8 cellular contexts compared by ENCODE assay signal in the genomic region with DNA sequence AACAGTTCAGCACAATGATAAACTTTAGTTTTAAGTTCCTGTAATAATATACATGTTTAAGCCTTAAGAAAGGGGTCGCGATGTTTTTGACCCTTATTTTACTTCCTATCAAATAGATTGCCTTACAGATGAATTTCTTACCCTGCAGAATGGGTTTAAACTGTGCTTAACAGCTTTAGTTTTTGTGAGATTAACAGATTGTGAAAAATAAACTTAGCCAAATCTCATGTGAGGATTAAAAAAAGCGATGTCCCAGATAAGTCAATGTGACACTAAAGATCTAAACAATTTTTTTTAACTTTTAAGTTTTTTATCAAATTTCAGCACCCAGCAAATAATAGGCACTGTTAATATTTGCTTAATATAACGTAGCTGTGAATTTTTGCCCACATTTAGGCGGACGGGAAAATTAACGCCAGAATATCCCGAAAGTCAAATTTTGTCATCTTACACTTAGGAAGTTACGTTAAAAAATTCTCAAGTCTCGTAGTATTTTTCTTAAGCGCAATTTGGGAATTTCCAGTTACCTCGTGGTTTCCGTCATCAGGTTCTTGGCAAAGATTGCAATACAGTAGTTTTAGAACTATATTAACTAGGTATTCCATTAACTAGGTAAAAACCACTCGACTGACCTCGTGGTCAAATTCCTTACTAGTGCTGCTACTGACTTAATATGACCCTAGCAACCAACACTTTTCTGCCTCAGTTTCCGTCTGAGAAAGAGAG. TPM values are rescaled to one million over a fixed set of nuclear protein-coding genes. Genes with fewer than 3 reads are reported as not detected.
DNase-seq lines count a peak whose midpoint lies in the region; ATAC-seq and TF ChIP-seq lines count a peak whose summit lies in the region.

No MANE protein-coding gene starts in this region.

- H3K27ac Mint-ChIP-seq in activated CD4-positive, alpha-beta T cell treated with anti-CD3 and anti-CD28 coated beads, Interleukin-2, amount 10 ng/mL, durations not matched to agents 7 days and 5 days: peak overlapping the region; percentile 100
- H3K27ac Mint-ChIP-seq in activated naive CD8-positive, alpha-beta T cell treated with anti-CD3 and anti-CD28 coated beads for 36 hours: peak overlapping the region; percentile 100

- H3K4me1 ChIP-seq in testis: peaks cover 25% of the 10 kb centered on the region

- H3K4me3 ChIP-seq in kidney epithelial cell (ENCODE audit: low read depth, low read length) (peak overlapping the region; percentile 100), testis (peak overlapping the region; percentile 72 to 84)

- TF ChIP-seq POLR2A in testis (IDR thresholded peaks at IDR 0.05): no peak

- H3K36me3 ChIP-seq in kidney epithelial cell (ENCODE audit: control insufficient read depth, insufficient read depth, low read length) (peaks cover 1% of the 10 kb centered on the region), testis (ENCODE audit: low read depth, missing control alignments) (no peaks in the 10 kb centered on the region)

- peak overlapping the region; percentile 96 to 97 for H3K27ac ChIP-seq in testis

- POLR2A ChIA-PET in activated CD4-positive, alpha-beta T cell treated with anti-CD3 and anti-CD28 coated beads, Interleukin-2, amount 10 ng/mL, durations not matched to agents 7 days and 5 days (lab: Charles Lee): no interaction called here

- no peaks in the 10 kb centered on the region for H3K27me3 Mint-ChIP-seq in activated CD4-positive, alpha-beta T cell treated with anti-CD3 and anti-CD28 coated beads, Interleukin-2, amount 10 ng/mL, durations not matched to agents 7 days and 5 days
- no peaks in the 10 kb centered on the region for H3K27me3 Mint-ChIP-seq in activated naive CD8-positive, alpha-beta T cell treated with anti-CD3 and anti-CD28 coated beads for 36 hours

- 1 to 2% methylated on average over 16 of the region's 16 CpGs for WGBS in testis, 2 donors

- no peak for DNase-seq in activated CD4-positive, alpha-beta T cell treated with anti-CD3 and anti-CD28 coated beads, Interleukin-2, amount 10 ng/mL, durations not matched to agents 7 days and 5 days
- no peak for DNase-seq in activated CD4-positive, alpha-beta T cell treated with anti-CD3 and anti-CD28 coated beads for 1 hour
- DNase-seq in activated naive CD8-positive, alpha-beta T cell treated with anti-CD3 and anti-CD28 coated beads for 36 hours: no peak
- DNase-seq in kidney epithelial cell (ENCODE audit: low read depth) (peak; percentile 65), testis (no peak), NCI-H1048 (lab: John Stamatoyannopoulos, UW) (no peak)
- no peak for DNase-seq in stimulated activated CD4-positive, alpha-beta T cell treated with anti-CD3 and anti-CD28 coated beads, Interleukin-1b, Interleukin-23, amount 100 ng/mL, for 48 hours

- no peaks in the 10 kb centered on the region for H3K27me3 ChIP-seq in kidney epithelial cell (ENCODE audit: control insufficient read depth, insufficient read depth, low read length)
- no peaks in the 10 kb centered on the region for H3K27me3 ChIP-seq in testis

- no peak for ATAC-seq in HG02678 (IDR thresholded peaks at IDR 0.05; ENCODE audit: unreplicated experiment)

- peaks cover 66% of the 10 kb centered on the region for H3K36me3 Mint-ChIP-seq in activated CD4-positive, alpha-beta T cell treated with anti-CD3 and anti-CD28 coated beads, Interleukin-2, amount 10 ng/mL, durations not matched to agents 7 days and 5 days (ENCODE audit: low read depth)
- H3K36me3 Mint-ChIP-seq in activated naive CD8-positive, alpha-beta T cell treated with anti-CD3 and anti-CD28 coated beads for 36 hours: peaks cover 61% of the 10 kb centered on the region

- H3K4me1 Mint-ChIP-seq in activated CD4-positive, alpha-beta T cell treated with anti-CD3 and anti-CD28 coated beads, Interleukin-2, amount 10 ng/mL, durations not matched to agents 7 days and 5 days: peaks cover 50% of the 10 kb centered on the region
- peaks cover 39% of the 10 kb centered on the region for H3K4me1 Mint-ChIP-seq in activated naive CD8-positive, alpha-beta T cell treated with anti-CD3 and anti-CD28 coated beads for 36 hours

- CTCF ChIA-PET in activated CD4-positive, alpha-beta T cell treated with anti-CD3 and anti-CD28 coated beads, Interleukin-2, amount 10 ng/mL, durations not matched to agents 7 days and 5 days (lab: Charles Lee): interaction anchor here (1.5 kb wide), 1 partner anchor 100 kb away, joined by 4 read pairs; no protein-coding TSS in a partner anchor

- no peaks in the 10 kb centered on the region for H3K9me3 Mint-ChIP-seq in activated CD4-positive, alpha-beta T cell treated with anti-CD3 and anti-CD28 coated beads, Interleukin-2, amount 10 ng/mL, durations not matched to agents 7 days and 5 days
- no peaks in the 10 kb centered on the region for H3K9me3 Mint-ChIP-seq in activated naive CD8-positive, alpha-beta T cell treated with anti-CD3 and anti-CD28 coated beads for 36 hours

- H3K4me3 Mint-ChIP-seq in activated CD4-positive, alpha-beta T cell treated with anti-CD3 and anti-CD28 coated beads, Interleukin-2, amount 10 ng/mL, durations not matched to agents 7 days and 5 days: peak overlapping the region; percentile 100
- H3K4me3 Mint-ChIP-seq in activated naive CD8-positive, alpha-beta T cell treated with anti-CD3 and anti-CD28 coated beads for 36 hours: peak overlapping the region; percentile 100

- TF ChIP-seq CTCF in kidney epithelial cell (IDR thresholded peaks at IDR 0.05; ENCODE audit: insufficient read depth, low read length, poor library complexity, severe bottlenecking) (no peak), testis (IDR thresholded peaks at IDR 0.05) (no peak)

- intact Hi-C loops in testis (cut with DNase I; ENCODE audit: low total_unique reads): loop anchor here (10.0 kb wide), 1 partner anchor 117 kb away; the partner anchor contains the start of gene SUPT16H

- no peaks in the 10 kb centered on the region for H3K9me3 ChIP-seq in testis

RNA-seq across cellular contexts. Expression of gene HNRNPC, which starts 1.2 kb away (rescaled TPM):
- 100 to 1,000 TPM; 684 to 863 TPM for total RNA-seq in activated CD4-positive, alpha-beta T cell treated with anti-CD3 and anti-CD28 coated beads, Interleukin-2, amount 10 ng/mL, durations not matched to agents 7 days and 5 days
- total RNA-seq in activated naive CD8-positive, alpha-beta T cell treated with anti-CD3 and anti-CD28 coated beads for 36 hours: 1,000 to 10,000 TPM; 1,256 to 1,302 TPM
- total RNA-seq in kidney epithelial cell: 723 and 773 TPM in 2 replicates
- total RNA-seq in testis: 100 to 1,000 TPM; 317 to 399 TPM
- polyA plus RNA-seq in testis (ENCODE audit: insufficient read depth, low read depth, low replicate concordance): 443 TPM

RNA-seq across cellular contexts. Expression of gene RPGRIP1, which starts 11.8 kb away (rescaled TPM):
- not detected for total RNA-seq in activated CD4-positive, alpha-beta T cell treated with anti-CD3 and anti-CD28 coated beads, Interleukin-2, amount 10 ng/mL, durations not matched to agents 7 days and 5 days
- under 1 TPM; 0.08 to 0.22 TPM for total RNA-seq in activated naive CD8-positive, alpha-beta T cell treated with anti-CD3 and anti-CD28 coated beads for 36 hours
- not detected in 2 replicates for total RNA-seq in kidney epithelial cell
- total RNA-seq in testis: 10 to 100 TPM; 35.7 to 38.9 TPM
- polyA plus RNA-seq in testis (ENCODE audit: insufficient read depth, low read depth, low replicate concordance): 110 TPM

Comparison
In these comparisons a context has a peak if more than half of its experiments do, and no peak if none do; other contexts are left out.
1. RNA of gene RPGRIP1, which starts 11.8 kb away (total RNA-seq): 35.7 to 38.9 TPM in testis; 0.08 to 0.22 TPM in activated naive CD8-positive, alpha-beta T cell treated with anti-CD3 and anti-CD28 coated beads for 36 hours, not detected in activated CD4-positive, alpha-beta T cell treated with anti-CD3 and anti-CD28 coated beads, Interleukin-2, amount 10 ng/mL, durations not matched to agents 7 days and 5 days and not detected in kidney epithelial cell; every median in the first group is over 10 times any median in the second.